ENCODE assay signal across 14 cellular contexts in the genomic region with DNA sequence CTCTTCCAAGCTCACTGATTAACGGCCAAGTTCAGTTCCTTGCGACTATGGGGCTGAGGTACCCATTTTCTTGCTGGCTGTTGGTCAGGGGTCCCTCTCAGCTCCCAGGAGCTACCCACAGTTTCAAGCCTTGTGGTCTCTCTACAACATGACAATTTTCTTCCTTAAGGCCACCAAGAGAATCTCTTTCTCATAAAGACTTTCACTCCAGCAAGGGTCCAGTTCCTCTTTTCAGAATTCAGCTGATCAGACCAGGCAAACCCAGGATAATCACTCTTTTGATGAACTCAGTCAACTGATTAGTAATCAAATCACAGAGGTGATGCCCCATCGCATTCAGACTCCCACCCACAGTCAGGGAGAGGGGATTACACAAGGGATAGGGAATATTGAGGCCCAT.
A peak's percentile ranks its signal among the peaks of the same experiment; 100 is the strongest.
DNase-seq lines count a peak whose midpoint lies in the region; ATAC-seq lines count a peak whose summit lies in the region.
"Had no signal": no experiment of that assay in that cellular context is flagged by ENCODE, and none has a peak within 500 bp of the region (broad histone marks: within the 10 kb centered on the region; RNA-seq: fewer than 3 reads in every experiment).

No MANE protein-coding gene starts in this region.

- H3K27me3 ChIP-seq in subcutaneous abdominal adipose tissue (ENCODE audit: control insufficient read depth in 5 of 5, insufficient read depth in 4 of 5, low read length in 5 of 5): peaks cover 0 to 6% (median 0%) of the 10 kb centered on the region in 5 donors
- H3K27me3 ChIP-seq: brain microvascular endothelial cell had no signal

- intact Hi-C loops in left cardiac atrium (cut with DNase I): loop anchor here in 1 of 2 donors (10.0 kb wide), 1 partner anchor 125 kb away; a partner anchor contains a TSS

- H3K9ac ChIP-seq in subcutaneous abdominal adipose tissue (ENCODE audit: low read length in 5 of 5): no peak overlapping the region
- H3K9ac ChIP-seq: BLaER1 treated with 17β-estradiol and CSF1 and Interleukin-3, amounts not matched to agents 10 nM and 100 nM had no signal

- H3K9me3 ChIP-seq in subcutaneous abdominal adipose tissue (ENCODE audit: control insufficient read depth in 5 of 5, low read length in 5 of 5): no peaks in the 10 kb centered on the region
- H3K9me3 ChIP-seq: BLaER1 treated with 17β-estradiol and CSF1 and Interleukin-3, amounts not matched to agents 10 nM and 100 nM had no signal

- H3K36me3 ChIP-seq in subcutaneous abdominal adipose tissue (ENCODE audit: control insufficient read depth in 5 of 5, insufficient read depth in 5 of 5, low read length in 5 of 5): no peaks in the 10 kb centered on the region
- H3K36me3 ChIP-seq: BLaER1 treated with 17β-estradiol and CSF1 and Interleukin-3, amounts not matched to agents 10 nM and 100 nM; brain microvascular endothelial cell had no signal

- peaks cover 3 to 36% (median 19%) of the 10 kb centered on the region in 5 donors for H3K4me1 ChIP-seq in subcutaneous abdominal adipose tissue (ENCODE audit: control insufficient read depth in 5 of 5, insufficient read depth in 5 of 5, low read length in 5 of 5)

- peak; percentile 63 for ATAC-seq in GM19372 (IDR thresholded peaks at IDR 0.05; ENCODE audit: low read depth, unreplicated experiment)
- ATAC-seq in HG02588 (IDR thresholded peaks at IDR 0.05; ENCODE audit: unreplicated experiment): peak; percentile 68
- peak; percentile 50 for ATAC-seq in HG03558 (IDR thresholded peaks at IDR 0.05; ENCODE audit: extremely low read depth, unreplicated experiment)
- no peak for ATAC-seq in left cardiac atrium
- ATAC-seq: sciatic nerve had no signal

- H3K27ac ChIP-seq in subcutaneous abdominal adipose tissue (ENCODE audit: low read depth, low read length): peak overlapping the region; percentile 59
- H3K27ac ChIP-seq: BLaER1 treated with 17β-estradiol and CSF1 and Interleukin-3, amounts not matched to agents 10 nM and 100 nM; brain microvascular endothelial cell had no signal

- DNase-seq in NCI-H82 treated with DMSO at 0.1 percent for 48 hours (lab: John Stamatoyannopoulos, UW; ENCODE audit: unreplicated experiment) (no peak), HK-2 (ENCODE audit: unreplicated experiment) (no peak), left cardiac atrium (no peak)
- DNase-seq: activated gamma-delta T cell; brain microvascular endothelial cell; NCI-H2171; NK-92 treated with Interleukin-12 subunit alpha and Interleukin-12 subunit beta, amount 100 ng/mL, for 24 hours; stimulated activated CD4-positive, alpha-beta T cell treated with anti-CD3 and anti-CD28 coated beads, Interleukin-4, amount 100 ng/mL, for 1 hour had no signal

- no peak overlapping the region for H3K4me3 ChIP-seq in subcutaneous abdominal adipose tissue (ENCODE audit: low read depth in 1 of 5, low read length in 5 of 5)
- H3K4me3 ChIP-seq: BLaER1 treated with 17β-estradiol and CSF1 and Interleukin-3, amounts not matched to agents 10 nM and 100 nM had no signal

Comparison
In these comparisons a context has a peak if more than half of its experiments do, and no peak if none do; other contexts are left out.
1. ATAC-seq: peak in GM19372 (single experiment), HG02588 (single experiment) and HG03558 (single experiment); none in left cardiac atrium (0 of 2).